ENCODE assay signal across 25 cellular contexts in the genomic region with DNA sequence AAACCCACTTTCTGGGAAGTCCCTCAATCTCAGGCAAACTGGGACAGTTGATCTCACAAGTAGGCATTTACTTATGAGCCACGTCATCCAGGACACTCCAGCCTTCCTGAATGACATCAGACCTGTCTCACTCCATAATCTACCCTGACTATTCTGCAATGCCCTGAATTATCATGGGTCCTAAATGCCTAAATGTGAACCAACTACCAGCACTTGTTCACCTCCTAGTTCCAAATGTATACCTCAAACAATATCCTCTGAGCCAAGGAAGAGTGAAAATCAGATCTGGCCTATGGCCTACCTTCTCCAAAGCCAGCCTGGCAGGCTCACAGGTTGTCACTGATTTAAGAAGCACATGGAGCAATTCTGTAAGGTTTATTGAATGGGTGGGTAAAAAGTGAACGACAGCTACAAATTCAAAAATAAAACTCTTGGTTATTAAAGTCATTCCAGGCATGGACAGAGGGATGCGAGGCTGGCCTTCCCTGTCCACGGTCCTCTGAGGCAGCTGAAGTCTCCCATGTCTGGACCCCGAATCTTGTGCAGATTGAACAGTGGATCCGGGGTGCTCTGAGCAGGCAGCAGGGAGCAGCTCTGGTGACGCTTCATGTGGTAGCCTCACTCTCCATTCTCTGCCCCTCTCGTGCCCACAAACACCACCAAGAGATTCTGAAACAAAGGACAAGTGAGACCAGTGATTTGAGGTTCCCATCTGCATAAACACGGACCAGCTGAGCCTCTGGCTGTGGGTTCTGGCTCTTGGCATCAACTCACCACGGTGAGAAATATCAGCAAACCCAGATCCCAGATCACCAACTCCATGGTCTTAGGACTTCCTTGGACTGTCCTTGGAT. TPM values are rescaled to one million over a fixed set of nuclear protein-coding genes. Genes with fewer than 3 reads are reported as not detected.
DNase-seq lines count a peak whose midpoint lies in the region; ATAC-seq and TF ChIP-seq lines count a peak whose summit lies in the region.
"Had no signal": no experiment of that assay in that cellular context is flagged by ENCODE, and none has a peak within 500 bp of the region (broad histone marks: within the 10 kb centered on the region; RNA-seq: fewer than 3 reads in every experiment).

No MANE protein-coding gene starts in this region.

- in situ Hi-C loops in GM13976 (cut with MboI; ENCODE audit: low sequenced_read_pairs, unreplicated experiment) = no loop called here

- H3K9ac ChIP-seq in Karpas-422 (ENCODE audit: low read length) = no peak overlapping the region

- ATAC-seq in GM18861 (IDR thresholded peaks at IDR 0.05; ENCODE audit: unreplicated experiment) = no peak
- ATAC-seq: body of pancreas had no signal

- peaks cover 79% of the 10 kb centered on the region for H3K36me3 ChIP-seq in Karpas-422 (ENCODE audit: insufficient read depth, low read length)
- peaks cover 78% of the 10 kb centered on the region for H3K36me3 ChIP-seq in osteoblast (ENCODE audit: insufficient read depth, low read length)
- H3K36me3 ChIP-seq: uterus had no signal

- no peaks in the 10 kb centered on the region for H3K27me3 ChIP-seq in Karpas-422 (ENCODE audit: low read length)
- no peaks in the 10 kb centered on the region for H3K27me3 ChIP-seq in osteoblast (ENCODE audit: insufficient read depth, low read length)
- H3K27me3 ChIP-seq: body of pancreas, colonic mucosa, neutrophil, spleen, uterus had no signal

- peaks cover 39% of the 10 kb centered on the region for H3K4me1 ChIP-seq in Karpas-422 (ENCODE audit: low read length)
- H3K4me1 ChIP-seq in osteoblast (ENCODE audit: insufficient read depth, low read length) = peaks cover 1% of the 10 kb centered on the region
- H3K4me1 ChIP-seq: body of pancreas, colonic mucosa, uterus had no signal

- H3K9me3 ChIP-seq in Karpas-422 (ENCODE audit: low read length) (no peaks in the 10 kb centered on the region), osteoblast (ENCODE audit: low read depth, low read length) (no peaks in the 10 kb centered on the region)
- H3K9me3 ChIP-seq: body of pancreas, colonic mucosa, left ventricle myocardium inferior, neutrophil, uterus had no signal

- H3K79me2 ChIP-seq in Karpas-422 (ENCODE audit: low read length) (peaks cover 22% of the 10 kb centered on the region), osteoblast (ENCODE audit: insufficient read depth, low read length) (peaks cover 41% of the 10 kb centered on the region)

- H2AFZ ChIP-seq in Karpas-422 (ENCODE audit: low read length) = no peak overlapping the region
- no peak overlapping the region for H2AFZ ChIP-seq in osteoblast (ENCODE audit: low read length)

- H3K27ac ChIP-seq in Karpas-422 (ENCODE audit: low read length) (peak overlapping the region; percentile 7; the same call in 1 of the 2 replicates), cingulate gyrus (ENCODE audit: low read depth, low read length) (peak overlapping the region; percentile 15), osteoblast (ENCODE audit: low read depth, low read length) (no peak overlapping the region)
- H3K27ac ChIP-seq: 22Rv1, body of pancreas, colonic mucosa, left ventricle myocardium inferior, neutrophil, spleen, uterus had no signal

- no peak for TF ChIP-seq CTCF in osteoblast (IDR thresholded peaks at IDR 0.05; ENCODE audit: extremely low read depth, low read depth, low read length)
- TF ChIP-seq CTCF in GM13976 (IDR thresholded peaks at IDR 0.05; ENCODE audit: borderline replicate concordance, control extremely low read depth, extremely low read depth, insufficient read depth, missing control alignments) = no peak

- H3K4me2 ChIP-seq in Karpas-422 (ENCODE audit: low read depth, low read length, poor library complexity, severe bottlenecking) = no peak overlapping the region
- H3K4me2 ChIP-seq in osteoblast (ENCODE audit: insufficient read depth, low read length) = no peak overlapping the region

- peak; percentile 32 for DNase-seq in DMS53 (lab: John Stamatoyannopoulos, UW)
- DNase-seq in DMS53 treated with DMSO at 0.1 percent for 48 hours (lab: John Stamatoyannopoulos, UW; ENCODE audit: unreplicated experiment) = no peak
- DNase-seq in Karpas-422 = no peak
- DNase-seq in osteoblast (ENCODE audit: insufficient read length, low spot score, missing footprints) = peak; percentile 48
- DNase-seq in GM13976 (ENCODE audit: low spot score) = no peak
- DNase-seq in NCI-H82 treated with DMSO at 0.1 percent for 48 hours (lab: John Stamatoyannopoulos, UW; ENCODE audit: unreplicated experiment) = no peak
- DNase-seq: activated CD4-positive, alpha-beta T cell treated with anti-CD3 and anti-CD28 coated beads, Interleukin-2, amount 10 ng/mL, durations not matched to agents 7 days and 5 days; activated naive CD4-positive, alpha-beta T cell treated with anti-CD3 and anti-CD28 coated beads, Interleukin-2, amount 50 U/mL, for 16 hours; body of pancreas; CD8-positive, alpha-beta memory T cell; colonic mucosa; DND-41; KG1; left ventricle myocardium inferior; NCI-H187; NCI-H2227 treated with DMSO at 0.1 percent for 48 hours; NCI-H82; spleen; stimulated activated CD4-positive, alpha-beta T cell treated with anti-CD3 and anti-CD28 coated beads, Interleukin-4, amount 100 ng/mL, for 4 hours; T-helper 1 cell; uterus had no signal

- H4K20me1 ChIP-seq in Karpas-422 (ENCODE audit: insufficient read depth, low read depth, low read length) (peaks cover 42% of the 10 kb centered on the region), osteoblast (ENCODE audit: insufficient read depth, low read length) (peaks cover 55% of the 10 kb centered on the region)

- H3K4me3 ChIP-seq in Karpas-422 (ENCODE audit: low read length) (no peak overlapping the region), osteoblast (ENCODE audit: insufficient read depth, low read length) (no peak overlapping the region)
- H3K4me3 ChIP-seq: body of pancreas, colonic mucosa, left ventricle myocardium inferior, spleen, uterus had no signal

- H3K9me2 ChIP-seq in Karpas-422 (replicated peaks; ENCODE audit: insufficient read depth, low read length) = no peaks in the 10 kb centered on the region

RNA-seq across cellular contexts. Expression of a gene that starts 14.7 kb away (rescaled TPM):
- 27.3 and 36.4 TPM in 2 replicates for total RNA-seq in Karpas-422 (2014; rRNA removed; shearing (Covaris generic); ENCODE audit: low replicate concordance)
- total RNA-seq in osteoblast = 5.6 and 6.9 TPM in 2 replicates

RNA-seq across cellular contexts. Expression of a gene that starts 52.2 kb away (rescaled TPM):
- 27.2 and 58.6 TPM in 2 replicates for total RNA-seq in Karpas-422 (2014; rRNA removed; shearing (Covaris generic); ENCODE audit: low replicate concordance)
- total RNA-seq in osteoblast = 42.7 and 43.6 TPM in 2 replicates

Comparison
In these comparisons a context has a peak if more than half of its experiments do, and no peak if none do; other contexts are left out.
1. DNase-seq: peak in DMS53 (single experiment) and osteoblast (single experiment); none in DMS53 treated with DMSO at 0.1 percent for 48 hours (single experiment), Karpas-422 (single experiment), GM13976 (single experiment) and NCI-H82 treated with DMSO at 0.1 percent for 48 hours (single experiment).